ENCODE assay signal across 14 cellular contexts in the genomic region with DNA sequence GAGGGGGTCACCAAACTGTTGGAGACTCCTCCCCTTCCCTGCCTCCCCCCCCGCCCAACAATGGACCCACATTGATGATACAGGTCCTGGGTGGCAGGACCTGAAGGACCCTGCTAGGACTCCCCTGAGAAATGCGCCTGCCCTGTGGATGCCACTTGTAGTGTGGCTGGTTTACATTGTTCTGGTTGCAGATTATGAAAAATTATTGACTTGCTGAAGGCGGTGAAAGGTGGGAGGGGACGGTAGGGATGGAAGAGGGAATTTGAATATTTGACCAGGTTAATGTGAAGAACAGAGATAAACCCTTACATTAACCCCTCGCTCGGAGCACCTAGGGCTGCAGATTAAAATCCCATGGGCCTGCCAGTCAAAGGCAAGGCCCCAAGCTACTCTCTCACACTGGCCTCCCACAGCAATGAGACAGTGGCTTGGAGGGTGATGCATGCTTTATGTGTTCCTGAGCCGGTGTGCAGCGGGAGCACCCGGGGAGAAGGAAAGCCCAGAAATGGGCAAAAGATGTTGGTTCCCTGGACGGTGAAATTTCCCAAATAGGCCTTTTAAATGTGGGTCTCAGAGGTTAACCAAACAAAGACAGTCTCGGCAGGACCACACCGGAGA. TPM values are rescaled to one million over a fixed set of nuclear protein-coding genes. Genes with fewer than 3 reads are reported as not detected.
DNase-seq lines count a peak whose midpoint lies in the region; ATAC-seq and TF ChIP-seq lines count a peak whose summit lies in the region.
"Had no signal": no experiment of that assay in that cellular context is flagged by ENCODE, and none has a peak within 500 bp of the region (broad histone marks: within the 10 kb centered on the region; RNA-seq: fewer than 3 reads in every experiment).

No MANE protein-coding gene starts in this region.

- H3K9me3 ChIP-seq in CD4-positive, alpha-beta memory T cell (ENCODE audit: control insufficient read depth in 1 of 2, low read length in 2 of 2), result no peaks in the 10 kb centered on the region
- H3K9me3 ChIP-seq in SK-N-MC (ENCODE audit: low read depth, low read length) (no peaks in the 10 kb centered on the region), gastroesophageal sphincter (no peaks in the 10 kb centered on the region), Karpas-422 (ENCODE audit: low read length) (no peaks in the 10 kb centered on the region)

- H3K27ac ChIP-seq in CD4-positive, alpha-beta memory T cell (ENCODE audit: low read depth, low read length), result no peak overlapping the region
- no peak overlapping the region for H3K27ac ChIP-seq in SK-N-MC
- peak overlapping the region; percentile 71 to 97 (median 94) for H3K27ac ChIP-seq in gastroesophageal sphincter
- H3K27ac ChIP-seq in Karpas-422 (ENCODE audit: low read length), result no peak overlapping the region
- H3K27ac ChIP-seq: foreskin keratinocyte had no signal

- H4K20me1 ChIP-seq in Karpas-422 (ENCODE audit: insufficient read depth, low read depth, low read length), result no peaks in the 10 kb centered on the region

- TF ChIP-seq POLR2A in gastroesophageal sphincter (IDR thresholded peaks at IDR 0.05), result peak in 1 of 2 donors; percentile 25

- DNase-seq in CD4-positive, alpha-beta memory T cell, result no peak
- DNase-seq in SK-N-MC (ENCODE audit: low read depth, low spot score) (no peak), retina (peak; percentile 32), Karpas-422 (no peak), NCI-H128 (lab: John Stamatoyannopoulos, UW; ENCODE audit: unreplicated experiment) (no peak), NCI-H1436 (lab: John Stamatoyannopoulos, UW) (no peak)
- DNase-seq: activated CD4-positive, alpha-beta T cell treated with anti-CD3 and anti-CD28 coated beads for 36 hours; COR-L47; foreskin keratinocyte; NCI-H1694 treated with DMSO at 0.1 percent for 48 hours had no signal

- no peak for TF ChIP-seq EP300 in gastroesophageal sphincter (IDR thresholded peaks at IDR 0.05)

- intact Hi-C loops in CD4-positive, alpha-beta memory T cell (cut with micrococcal nuclease), result no loop called here

- CTCF ChIA-PET in CD4-positive, alpha-beta memory T cell (lab: Charles Lee; ENCODE audit: partially characterized antibody), result no interaction called here

- H3K9me2 ChIP-seq in Karpas-422 (replicated peaks; ENCODE audit: insufficient read depth, low read length), result no peaks in the 10 kb centered on the region

- no peak overlapping the region for H3K4me2 ChIP-seq in Karpas-422 (ENCODE audit: low read depth, low read length, poor library complexity, severe bottlenecking)

- 13 to 19% methylated on average over 6 to 12 of the region's 12 CpGs for WGBS in gastroesophageal sphincter (ENCODE audit: low coverage in 1 of 2), 2 donors

- no peaks in the 10 kb centered on the region for H3K79me2 ChIP-seq in Karpas-422 (ENCODE audit: low read length)

- H3K36me3 ChIP-seq in CD4-positive, alpha-beta memory T cell (ENCODE audit: insufficient read depth, low read length), result no peaks in the 10 kb centered on the region
- no peaks in the 10 kb centered on the region for H3K36me3 ChIP-seq in SK-N-MC (ENCODE audit: insufficient read depth, low read length)
- H3K36me3 ChIP-seq in gastroesophageal sphincter, result peaks cover 0 to 15% of the 10 kb centered on the region in 2 donors
- H3K36me3 ChIP-seq in Karpas-422 (ENCODE audit: insufficient read depth, low read length), result no peaks in the 10 kb centered on the region

- H3K27ac Mint-ChIP-seq in CD4-positive, alpha-beta memory T cell, result peak overlapping the region in 1 of 7 donors; percentile 19
- H3K27ac Mint-ChIP-seq: activated CD4-positive, alpha-beta T cell treated with anti-CD3 and anti-CD28 coated beads for 36 hours; stimulated activated memory B cell treated with anti-CD40 and anti-IgM and Interleukin-4, amounts not matched to agents 10 μg/mL and 1 μg/mL and 100 μg/mL, for 72 hours had no signal

- TF ChIP-seq CTCF in gastroesophageal sphincter (IDR thresholded peaks at IDR 0.05), result no peak

- H3K9ac ChIP-seq in SK-N-MC (ENCODE audit: insufficient read length) (no peak overlapping the region), Karpas-422 (ENCODE audit: low read length) (no peak overlapping the region)

- H3K4me1 Mint-ChIP-seq in CD4-positive, alpha-beta memory T cell, result peaks cover 8 to 39% (median 23%) of the 10 kb centered on the region in 4 donors

- POLR2A ChIA-PET in CD4-positive, alpha-beta memory T cell (lab: Charles Lee; ENCODE audit: partially characterized antibody), result no interaction called here

- H3K9me3 Mint-ChIP-seq in CD4-positive, alpha-beta memory T cell, result no peaks in the 10 kb centered on the region
- H3K9me3 Mint-ChIP-seq: central memory CD8-positive, alpha-beta T cell; stimulated activated memory B cell treated with anti-CD40 and anti-IgM and Interleukin-4, amounts not matched to agents 10 μg/mL and 1 μg/mL and 100 μg/mL, for 72 hours had no signal

- peaks cover 10% of the 10 kb centered on the region for H3K4me1 ChIP-seq in CD4-positive, alpha-beta memory T cell (ENCODE audit: insufficient read depth, low read length)
- H3K4me1 ChIP-seq in gastroesophageal sphincter (peaks cover 0 to 79% (median 8%) of the 10 kb centered on the region in 3 donors), Karpas-422 (ENCODE audit: low read length) (no peaks in the 10 kb centered on the region)
- H3K4me1 ChIP-seq: foreskin keratinocyte had no signal

- peaks cover 50% of the 10 kb centered on the region for H3K27me3 ChIP-seq in CD4-positive, alpha-beta memory T cell (ENCODE audit: insufficient read depth, low read length)
- H3K27me3 ChIP-seq in gastroesophageal sphincter (peaks cover 58% of the 10 kb centered on the region), Karpas-422 (ENCODE audit: low read length) (no peaks in the 10 kb centered on the region)

- peaks cover 58 to 61% of the 10 kb centered on the region in 2 donors for H3K27me3 Mint-ChIP-seq in CD4-positive, alpha-beta memory T cell

- H2AFZ ChIP-seq in Karpas-422 (ENCODE audit: low read length), result no peak overlapping the region

- H3K36me3 Mint-ChIP-seq in CD4-positive, alpha-beta memory T cell, result no peaks in the 10 kb centered on the region
- H3K36me3 Mint-ChIP-seq: stimulated activated memory B cell treated with anti-CD40 and anti-IgM and Interleukin-4, amounts not matched to agents 10 μg/mL and 1 μg/mL and 100 μg/mL, for 72 hours had no signal

- H3K4me3 Mint-ChIP-seq in CD4-positive, alpha-beta memory T cell, result peak overlapping the region in 7 of 8 donors; percentile 7 to 67 (median 38)
- H3K4me3 Mint-ChIP-seq: activated CD4-positive, alpha-beta T cell treated with anti-CD3 and anti-CD28 coated beads for 36 hours; stimulated activated memory B cell treated with anti-CD40 and anti-IgM and Interleukin-4, amounts not matched to agents 10 μg/mL and 1 μg/mL and 100 μg/mL, for 72 hours had no signal

- no peak for ATAC-seq in gastroesophageal sphincter
- no peak for ATAC-seq in GM18858 (IDR thresholded peaks at IDR 0.05; ENCODE audit: unreplicated experiment)
- ATAC-seq: activated CD4-positive, alpha-beta T cell treated with anti-CD3 and anti-CD28 coated beads for 36 hours; foreskin keratinocyte; stimulated activated memory B cell treated with anti-CD40 and anti-IgM and Interleukin-4, amounts not matched to agents 10 μg/mL and 1 μg/mL and 100 μg/mL, for 72 hours had no signal

- H3K4me3 ChIP-seq in CD4-positive, alpha-beta memory T cell (ENCODE audit: low read length in 2 of 2), result no peak overlapping the region
- H3K4me3 ChIP-seq in SK-N-MC (peak overlapping the region; percentile 88), gastroesophageal sphincter (peak overlapping the region; percentile 85 to 90), Karpas-422 (ENCODE audit: low read length) (no peak overlapping the region)

RNA-seq across cellular contexts. Expression of gene FOXF2, which starts 2.4 kb away (rescaled TPM):
- not detected for total RNA-seq in CD4-positive, alpha-beta memory T cell
- polyA plus RNA-seq in CD4-positive, alpha-beta memory T cell, result not detected
- 100 to 1,000 TPM in 2 of 4 donors, 10 to 100 TPM in 2; 41.7 to 154 (median 91.9) TPM for total RNA-seq in gastroesophageal sphincter
- not detected in 2 replicates for total RNA-seq in Karpas-422 (2014; rRNA removed; shearing (Covaris generic); ENCODE audit: low replicate concordance)
- total RNA-seq: activated CD4-positive, alpha-beta T cell treated with anti-CD3 and anti-CD28 coated beads for 36 hours had no signal

Comparison
In these comparisons a context has a peak if more than half of its experiments do, and no peak if none do; other contexts are left out.
1. H3K27ac ChIP-seq: peak in gastroesophageal sphincter (4 of 4); none in CD4-positive, alpha-beta memory T cell (single experiment), SK-N-MC (single experiment) and Karpas-422 (single experiment).
2. H3K4me3 ChIP-seq: peak in SK-N-MC (single experiment) and gastroesophageal sphincter (2 of 2); none in CD4-positive, alpha-beta memory T cell (0 of 2) and Karpas-422 (single experiment).
3. RNA of gene FOXF2, which starts 2.4 kb away (total RNA-seq): 41.7 to 154 TPM in gastroesophageal sphincter; not detected in CD4-positive, alpha-beta memory T cell and not detected in Karpas-422; every median in the first group is over 10 times any median in the second.